8 cellular contexts compared by ENCODE assay signal in the genomic region with DNA sequence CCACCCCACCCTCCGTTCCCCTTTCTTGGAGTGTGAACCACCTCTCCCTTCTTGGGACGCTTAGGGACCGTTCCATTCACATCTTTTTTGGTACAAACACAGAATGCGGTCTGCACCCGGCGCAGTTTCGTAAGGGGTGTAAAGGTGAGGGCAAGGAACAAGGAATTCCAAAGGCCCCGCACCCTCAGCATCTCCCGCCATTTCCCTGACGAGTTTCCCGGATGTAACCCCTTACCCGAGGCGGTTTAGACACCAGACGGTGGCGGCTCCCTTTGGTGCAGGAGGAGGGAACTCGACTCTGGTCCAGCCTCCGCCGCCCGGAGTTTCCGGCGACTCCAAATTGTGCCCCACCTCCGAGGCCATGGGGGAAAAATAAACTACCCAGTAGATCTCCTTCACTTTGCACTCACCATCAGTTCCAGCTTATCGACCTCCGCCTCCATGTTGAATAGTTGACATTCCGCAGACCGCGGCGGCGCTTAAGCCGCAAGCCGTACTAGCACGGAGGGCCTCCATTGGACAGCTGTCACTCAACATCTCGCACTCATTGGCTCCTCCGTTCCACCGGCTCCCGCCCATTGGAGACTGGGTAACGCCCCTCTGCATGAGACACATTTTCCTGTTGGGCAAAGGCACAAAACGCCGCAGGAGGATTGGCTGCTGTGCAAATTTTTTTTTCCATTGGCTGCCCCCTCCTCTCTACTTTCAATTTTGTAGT. TPM values are rescaled to one million over a fixed set of nuclear protein-coding genes. Genes with fewer than 3 reads are reported as not detected.
DNase-seq lines count a peak whose midpoint lies in the region; ATAC-seq and TF ChIP-seq lines count a peak whose summit lies in the region.

A gene with protein sequence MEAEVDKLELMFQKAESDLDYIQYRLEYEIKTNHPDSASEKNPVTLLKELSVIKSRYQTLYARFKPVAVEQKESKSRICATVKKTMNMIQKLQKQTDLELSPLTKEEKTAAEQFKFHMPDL (minus strand): TSS at position 466 of the 718 bp plus-strand sequence. CDS start 23 bp downstream, at position 443.

- no peak for TF ChIP-seq POLR2A in lower leg skin (IDR thresholded peaks at IDR 0.05)

- H3K27me3 ChIP-seq in colonic mucosa: no peaks in the 10 kb centered on the region

- H3K27me3 Mint-ChIP-seq in activated CD4-positive, alpha-beta T cell treated with anti-CD3 and anti-CD28 coated beads for 36 hours: no peaks in the 10 kb centered on the region

- H3K36me3 Mint-ChIP-seq in activated CD4-positive, alpha-beta T cell treated with anti-CD3 and anti-CD28 coated beads for 36 hours (ENCODE audit: low read depth): peaks cover 6% of the 10 kb centered on the region

- no peaks in the 10 kb centered on the region for H3K36me3 ChIP-seq in colonic mucosa

- H3K27ac ChIP-seq in colonic mucosa: peak within 1 kb of the TSS; percentile 88

- intact Hi-C loops in activated CD4-positive, alpha-beta T cell treated with anti-CD3 and anti-CD28 coated beads for 36 hours (cut with DNase I, micrococcal nuclease): loop anchor here (1.0 to 10.0 kb wide), 20 partner anchors 48 to 1237 kb away; a partner anchor contains a TSS
- intact Hi-C loops in colonic mucosa (cut with DNase I) (loop anchor here (5.0 kb wide), 1 partner anchor 48 kb away; a partner anchor contains a TSS), lower leg skin (cut with DNase I; ENCODE audit: low total_unique reads) (no loop called here)

- peak; percentile 80 for ATAC-seq in HG03135 (IDR thresholded peaks at IDR 0.05; ENCODE audit: unreplicated experiment)
- ATAC-seq in activated CD4-positive, alpha-beta T cell treated with anti-CD3 and anti-CD28 coated beads for 36 hours: peak; percentile 83

- no peak within 1 kb of the TSS for H3K27ac Mint-ChIP-seq in activated CD4-positive, alpha-beta T cell treated with anti-CD3 and anti-CD28 coated beads for 36 hours

- peaks cover 39% of the 10 kb centered on the region for H3K4me1 Mint-ChIP-seq in activated CD4-positive, alpha-beta T cell treated with anti-CD3 and anti-CD28 coated beads for 36 hours

- TF ChIP-seq CTCF in colonic mucosa (IDR thresholded peaks at IDR 0.05) (no peak), lower leg skin (IDR thresholded peaks at IDR 0.05) (peak in 1 of 3 donors; percentile 89)

- POLR2A ChIA-PET in activated CD4-positive, alpha-beta T cell treated with anti-CD3 and anti-CD28 coated beads for 36 hours (lab: Charles Lee): interaction anchor here (0.5 to 2.4 kb wide), 14 partner anchors 8 to 786 kb away, joined by 3 to 27 read pairs (median 3); a partner anchor contains a TSS

- H3K9ac ChIP-seq in colonic mucosa (ENCODE audit: low read depth in 2 of 2, low read length in 2 of 2): peak within 1 kb of the TSS; percentile 73 to 85

- no peaks in the 10 kb centered on the region for H3K4me1 ChIP-seq in colonic mucosa

- no peaks in the 10 kb centered on the region for H3K9me3 Mint-ChIP-seq in activated CD4-positive, alpha-beta T cell treated with anti-CD3 and anti-CD28 coated beads for 36 hours (ENCODE audit: low read depth)

- H3K4me3 ChIP-seq in colonic mucosa (peak within 1 kb of the TSS; percentile 87), lower leg skin (ENCODE audit: low read depth, poor library complexity, severe bottlenecking) (peak within 1 kb of the TSS; percentile 81)

- CTCF ChIA-PET in activated CD4-positive, alpha-beta T cell treated with anti-CD3 and anti-CD28 coated beads for 36 hours (lab: Charles Lee): interaction anchor here (0.6 to 1.9 kb wide), 6 partner anchors 9 to 411 kb away, joined by 3 to 8 read pairs (median 4); a partner anchor contains a TSS

- peak; percentile 92 for DNase-seq in SIG-M5 treated with dmso at 0.1 percent for 504 hours (lab: John Stamatoyannopoulos, UW; ENCODE audit: unreplicated experiment)
- no peak for DNase-seq in SIG-M5 (lab: John Stamatoyannopoulos, UW)
- peak; percentile 100 for DNase-seq in NCI-H2196 treated with DMSO at 0.1 percent for 48 hours (lab: John Stamatoyannopoulos, UW; ENCODE audit: unreplicated experiment)
- peak; percentile 98 for DNase-seq in activated CD4-positive, alpha-beta T cell treated with anti-CD3 and anti-CD28 coated beads for 36 hours
- peak; percentile 84 for DNase-seq in colonic mucosa
- DNase-seq in lower leg skin (ENCODE audit: low spot score in 2 of 2): peak; percentile 97 to 99
- DNase-seq in stimulated activated CD4-positive, alpha-beta T cell treated with anti-CD3 and anti-CD28 coated beads, TNF-alpha, amount 100 ng/mL, for 1 hour (ENCODE audit: low read depth in 3 of 3, low spot score in 1 of 3): peak; percentile 84 to 94 (median 94)

- 0% methylated on average over 39 of the region's 39 CpGs for WGBS in lower leg skin, 2 donors

- no peaks in the 10 kb centered on the region for H3K9me3 ChIP-seq in colonic mucosa

- H3K4me3 Mint-ChIP-seq in activated CD4-positive, alpha-beta T cell treated with anti-CD3 and anti-CD28 coated beads for 36 hours: no peak within 1 kb of the TSS

RNA-seq across cellular contexts. Expression of the gene that starts here (rescaled TPM):
- total RNA-seq in activated CD4-positive, alpha-beta T cell treated with anti-CD3 and anti-CD28 coated beads for 36 hours: 100 to 1,000 TPM in 1 of 2 experiments, 10 to 100 TPM in 1; 79.5 to 112 TPM
- total RNA-seq in colonic mucosa: 10 to 100 TPM; 29.5 to 53.8 TPM
- 10 to 100 TPM in 3 of 4 donors, 1 to 10 TPM in 1; 8.9 to 21.2 (median 17.8) TPM for total RNA-seq in lower leg skin
